Comparison of ENCODE assay signal across 20 cellular contexts in the genomic region with DNA sequence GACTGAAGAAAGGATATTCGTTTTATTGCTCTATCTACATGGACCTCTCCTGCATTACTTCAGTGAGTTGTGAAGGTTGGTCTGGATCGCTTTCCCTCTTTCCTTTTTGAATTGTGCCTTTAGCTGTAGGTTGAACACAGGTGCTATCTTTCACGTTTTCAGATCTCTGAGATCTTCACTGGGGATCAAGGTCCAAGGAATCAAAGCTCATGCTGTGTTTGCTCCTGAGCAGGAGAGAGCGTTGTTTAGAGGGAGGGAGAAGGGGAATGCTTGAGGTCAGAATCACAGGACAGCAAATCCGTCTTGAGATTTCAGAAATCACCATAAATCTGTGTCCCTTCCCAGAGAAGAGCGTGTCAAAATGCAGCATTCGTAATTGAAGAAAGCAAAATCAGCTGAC.
"Had no signal": no experiment of that assay in that cellular context is flagged by ENCODE, and none has a peak within 500 bp of the region (broad histone marks: within the 10 kb centered on the region; RNA-seq: fewer than 3 reads in every experiment).

No MANE protein-coding gene starts in this region.

- H3K4me3 ChIP-seq: colonic mucosa, esophagus muscularis mucosa, gastroesophageal sphincter, heart left ventricle, left lung, lower lobe of right lung, mucosa of descending colon had no signal

- H3K27ac ChIP-seq: colonic mucosa, esophagus muscularis mucosa, foreskin keratinocyte, gastroesophageal sphincter, heart left ventricle, left lung, lower lobe of right lung had no signal

- DNase-seq: colonic mucosa; cortex of kidney; effector CD8-positive, alpha-beta T cell; foreskin keratinocyte; heart left ventricle; hippocampal formation; left cardiac atrium; left lung; left ventricle myocardium superior; lower lobe of right lung; mesenchymal stem cell; mucosa of descending colon; naive B cell had no signal

- FAIRE-seq: endometrium, endothelial cell of umbilical vein, frontal cortex, islet of Langerhans, keratinocyte had no signal

- H3K27me3 ChIP-seq: colonic mucosa, esophagus muscularis mucosa, foreskin keratinocyte, gastroesophageal sphincter, heart left ventricle, left lung had no signal

- ATAC-seq: foreskin keratinocyte, gastroesophageal sphincter, left cardiac atrium, left lung, left ventricle myocardium superior, lower lobe of right lung, mucosa of descending colon had no signal

- H3K36me3 ChIP-seq: colonic mucosa, left lung had no signal

- H3K4me1 ChIP-seq: colonic mucosa, esophagus muscularis mucosa, foreskin keratinocyte, gastroesophageal sphincter, heart left ventricle, left lung, lower lobe of right lung had no signal

- H3K9me3 ChIP-seq: colonic mucosa, esophagus muscularis mucosa, gastroesophageal sphincter, heart left ventricle, left lung, lower lobe of right lung, mucosa of descending colon had no signal
